In genomic region chr19:45876161-45876410, GRCh38 we compare ENCODE assay signal across 13 cellular contexts. TPM values are rescaled to one million over a fixed set of nuclear protein-coding genes. Genes with fewer than 3 reads are reported as not detected.
DNase-seq lines count a peak whose midpoint lies in the region; ATAC-seq and TF ChIP-seq lines count a peak whose summit lies in the region.
"Had no signal": no experiment of that assay in that cellular context is flagged by ENCODE, and none has a peak within 500 bp of the region (broad histone marks: within the 10 kb centered on the region; RNA-seq: fewer than 3 reads in every experiment).

No MANE protein-coding gene starts in this region.

- peaks cover 19% of the 10 kb centered on the region for H3K27me3 Mint-ChIP-seq in GM23338 (ENCODE audit: insufficient read depth, low read depth, poor library complexity)
- H3K27me3 Mint-ChIP-seq in central memory CD8-positive, alpha-beta T cell, result peaks cover 40% of the 10 kb centered on the region
- peaks cover 14 to 19% of the 10 kb centered on the region in 2 donors for H3K27me3 Mint-ChIP-seq in natural killer cell treated with Interleukin-12 subunit alpha and Interleukin-12 subunit beta and Interleukin-15 and Interleukin-18, amount 100 ng/mL, for 72 hours

- H3K36me3 Mint-ChIP-seq in GM23338 (ENCODE audit: low read depth), result peaks cover 17% of the 10 kb centered on the region
- no peaks in the 10 kb centered on the region for H3K36me3 Mint-ChIP-seq in central memory CD8-positive, alpha-beta T cell (ENCODE audit: insufficient read depth)
- no peaks in the 10 kb centered on the region for H3K36me3 Mint-ChIP-seq in natural killer cell treated with Interleukin-12 subunit alpha and Interleukin-12 subunit beta and Interleukin-15 and Interleukin-18, amount 100 ng/mL, for 72 hours

- peaks cover 42% of the 10 kb centered on the region for H3K4me1 Mint-ChIP-seq in GM23338
- peaks cover 8% of the 10 kb centered on the region for H3K4me1 Mint-ChIP-seq in central memory CD8-positive, alpha-beta T cell
- H3K4me1 Mint-ChIP-seq in natural killer cell treated with Interleukin-12 subunit alpha and Interleukin-12 subunit beta and Interleukin-15 and Interleukin-18, amount 100 ng/mL, for 72 hours (ENCODE audit: low read depth in 2 of 2), result peaks cover 13 to 19% of the 10 kb centered on the region in 2 donors

- H4K20me1 ChIP-seq in GM23338 (replicated peaks; ENCODE audit: insufficient read depth) (no peaks in the 10 kb centered on the region; the same call in 1 of the 2 replicates), MM.1S (ENCODE audit: insufficient read depth, low read length) (no peaks in the 10 kb centered on the region)

- H3K27ac Mint-ChIP-seq in GM23338, result peak overlapping the region; percentile 10
- H3K27ac Mint-ChIP-seq in central memory CD8-positive, alpha-beta T cell (ENCODE audit: low read depth), result peak overlapping the region; percentile 9
- H3K27ac Mint-ChIP-seq in natural killer cell treated with Interleukin-12 subunit alpha and Interleukin-12 subunit beta and Interleukin-15 and Interleukin-18, amount 100 ng/mL, for 72 hours, result peak overlapping the region; percentile 45 to 63

- H3K4me3 ChIP-seq in AG04450 (ENCODE audit: low read depth, low read length) (no peak overlapping the region), GM23338 (peak overlapping the region; percentile 62), MM.1S (ENCODE audit: low read length) (no peak overlapping the region)
- H3K4me3 ChIP-seq: SJSA1 had no signal

- H3K36me3 ChIP-seq in GM23338 (ENCODE audit: insufficient read depth), result no peaks in the 10 kb centered on the region
- H3K36me3 ChIP-seq in MM.1S (replicated peaks; ENCODE audit: insufficient read depth, low read length), result no peaks in the 10 kb centered on the region
- H3K36me3 ChIP-seq: SJSA1 had no signal

- H3K4me1 ChIP-seq in GM23338 (ENCODE audit: insufficient read depth) (peaks cover 9% of the 10 kb centered on the region), MM.1S (ENCODE audit: low read length) (peaks cover 1% of the 10 kb centered on the region; the same call in 1 of the 2 replicates)

- H3K9ac ChIP-seq in MM.1S (ENCODE audit: low read length), result no peak overlapping the region

- peak overlapping the region; percentile 90 for H3K4me2 ChIP-seq in GM23338
- H3K4me2 ChIP-seq in MM.1S (ENCODE audit: low read depth, low read length), result no peak overlapping the region

- no peaks in the 10 kb centered on the region for H3K9me3 Mint-ChIP-seq in GM23338
- H3K9me3 Mint-ChIP-seq in central memory CD8-positive, alpha-beta T cell, result no peaks in the 10 kb centered on the region
- no peaks in the 10 kb centered on the region for H3K9me3 Mint-ChIP-seq in natural killer cell treated with Interleukin-12 subunit alpha and Interleukin-12 subunit beta and Interleukin-15 and Interleukin-18, amount 100 ng/mL, for 72 hours

- H3K9me3 ChIP-seq in AG04450 (ENCODE audit: control insufficient read depth, insufficient read depth, low read length) (no peaks in the 10 kb centered on the region; the same call in 1 of the 2 replicates), MM.1S (replicated peaks; ENCODE audit: insufficient read depth, low read length) (no peaks in the 10 kb centered on the region)
- H3K9me3 ChIP-seq: SJSA1 had no signal

- POLR2A ChIA-PET in AG04450 (lab: Yijun Ruan, JAX), result no interaction called here

- H3F3A ChIP-seq in GM23338 (replicated peaks; ENCODE audit: low read depth), result peaks cover 13% of the 10 kb centered on the region; the same call in 1 of the 2 replicates
- H3F3A ChIP-seq in MM.1S (ENCODE audit: insufficient read depth, low read length), result no peaks in the 10 kb centered on the region

- peak overlapping the region; percentile 69 for H3K4me3 Mint-ChIP-seq in GM23338
- no peak overlapping the region for H3K4me3 Mint-ChIP-seq in central memory CD8-positive, alpha-beta T cell
- peak overlapping the region; percentile 51 for H3K4me3 Mint-ChIP-seq in natural killer cell treated with Interleukin-12 subunit alpha and Interleukin-12 subunit beta and Interleukin-15 and Interleukin-18, amount 100 ng/mL, for 72 hours

- H3K9me2 ChIP-seq in GM23338 (ENCODE audit: insufficient read depth) (0 out of 2 replicates have a peak, but pooled peaks cover 4% of the 10 kb centered on the region), MM.1S (replicated peaks; ENCODE audit: insufficient read depth, low read length) (no peaks in the 10 kb centered on the region)

- ATAC-seq in GM23338 (no peak; the same call in 2 of the 3 replicates), HG03469 (IDR thresholded peaks at IDR 0.05; ENCODE audit: unreplicated experiment) (no peak)
- ATAC-seq in central memory CD8-positive, alpha-beta T cell (replicated peaks; ENCODE audit: extremely low read depth, poor library complexity, severe bottlenecking), result no peak
- ATAC-seq in natural killer cell treated with Interleukin-12 subunit alpha and Interleukin-12 subunit beta and Interleukin-15 and Interleukin-18, amount 100 ng/mL, for 72 hours, result peak; percentile 19 to 49

- H3K79me2 ChIP-seq in GM23338 (replicated peaks; ENCODE audit: insufficient read depth) (no peaks in the 10 kb centered on the region), MM.1S (ENCODE audit: low read length) (no peaks in the 10 kb centered on the region)

- peak overlapping the region; percentile 39 for H3K27ac ChIP-seq in AG04450 (ENCODE audit: low read depth, low read length)
- peak overlapping the region; percentile 66; the same call in 1 of the 2 replicates for H3K27ac ChIP-seq in GM23338 (ENCODE audit: low read depth)
- H3K27ac ChIP-seq in MM.1S (ENCODE audit: low read length), result no peak overlapping the region
- H3K27ac ChIP-seq: SJSA1 had no signal

- DNase-seq in AG04450 (ENCODE audit: low read depth, low spot score) (no peak), GM23338 (ENCODE audit: low spot score) (no peak), NCI-H2107 treated with DMSO at 0.1 percent for 48 hours (lab: John Stamatoyannopoulos, UW; ENCODE audit: unreplicated experiment) (no peak), hepatic stellate cell (ENCODE audit: low spot score) (no peak), MM.1S (no peak)
- DNase-seq in central memory CD8-positive, alpha-beta T cell (ENCODE audit: low spot score in 2 of 2), result no peak
- DNase-seq in natural killer cell treated with Interleukin-12 subunit alpha and Interleukin-12 subunit beta and Interleukin-15 and Interleukin-18, amount 100 ng/mL, for 72 hours (ENCODE audit: low spot score), result no peak
- DNase-seq: activated CD8-positive, alpha-beta memory T cell treated with anti-CD3 and anti-CD28 coated beads, Interleukin-2, amount 50 U/mL, for 4 hours had no signal

- H2AFZ ChIP-seq in GM23338, result peak overlapping the region; percentile 90
- no peak overlapping the region for H2AFZ ChIP-seq in MM.1S (ENCODE audit: low read length)

- TF ChIP-seq CTCF in AG04450 (IDR thresholded peaks at IDR 0.05; ENCODE audit: low read depth, low read length) (no peak), GM23338 (conservative IDR thresholded peaks at IDR 0.05; ENCODE audit: low read depth in 2 of 2) (no peak), MM.1S (IDR thresholded peaks at IDR 0.05; ENCODE audit: low read length) (no peak)

- CTCF ChIA-PET in AG04450 (lab: Charles Lee), result interaction anchor here (1.0 kb wide), 2 partner anchors 12 to 59 kb away, joined by 3 to 9 read pairs; partner anchors contain the start of gene FOXA3

- H3K27me3 ChIP-seq in AG04450 (ENCODE audit: control insufficient read depth, insufficient read depth, low read length) (peaks cover 6% of the 10 kb centered on the region), GM23338 (ENCODE audit: insufficient read depth) (no peaks in the 10 kb centered on the region), MM.1S (replicated peaks; ENCODE audit: insufficient read depth, low read length) (peaks cover 64% of the 10 kb centered on the region)

TF ChIP-seq in GM23338, 12 proteins besides CTCF, POLR2A, EP300 and RAD21 (continues in another document):
- TF ChIP-seq STAT1 (IDR thresholded peaks at IDR 0.05; ENCODE audit: unreplicated experiment) (no peak), NANOG (IDR thresholded peaks at IDR 0.05; ENCODE audit: borderline replicate concordance) (no peak), POLR2AphosphoS5 (IDR thresholded peaks at IDR 0.05; ENCODE audit: low read depth) (no peak), EZH2 (IDR thresholded peaks at IDR 0.05; ENCODE audit: low read depth, unreplicated experiment) (no peak), ZNF331 (CRISPR knock-in tag; IDR thresholded peaks at IDR 0.05; ENCODE audit: low read depth) (no peak)

RNA-seq across cellular contexts. Expression of gene IRF2BP1, which starts 9.9 kb away (rescaled TPM):
- polyA plus RNA-seq in AG04450 (2011; rRNA removed), result 5.0 and 6.5 TPM in 2 replicates
- polyA minus RNA-seq in AG04450 (2011; rRNA and poly(A)+ RNA removed), result 5.9 and 7.0 TPM in 2 replicates
- 36.0 and 41.6 TPM in 2 replicates for total RNA-seq in GM23338 (2014; rRNA removed; shearing (Covaris generic))
- 9.7 and 10.4 TPM in 2 replicates for polyA plus RNA-seq in GM23338 (2016; fragmentation: Nextera tagmentation; extraction: Ambion mirVana)
- 10 to 100 TPM; 14.5 to 18.2 TPM for total RNA-seq in natural killer cell treated with Interleukin-12 subunit alpha and Interleukin-12 subunit beta and Interleukin-15 and Interleukin-18, amount 100 ng/mL, for 72 hours

RNA-seq across cellular contexts. Expression of gene FOXA3, which starts 12.0 kb away (rescaled TPM):
- polyA plus RNA-seq in AG04450 (2011; rRNA removed) (not detected in 2 replicates), GM23338 (2016; fragmentation: Nextera tagmentation; extraction: Ambion mirVana) (11.1 and 11.7 TPM in 2 replicates)
- polyA minus RNA-seq in AG04450 (2011; rRNA and poly(A)+ RNA removed), result not detected in 2 replicates
- total RNA-seq in GM23338 (2014; rRNA removed; shearing (Covaris generic)), result 15.1 and 17.5 TPM in 2 replicates
- under 1 TPM in 1 of 2 donors, not detected in 1; 0.19 TPM for total RNA-seq in natural killer cell treated with Interleukin-12 subunit alpha and Interleukin-12 subunit beta and Interleukin-15 and Interleukin-18, amount 100 ng/mL, for 72 hours
- total RNA-seq: dermis blood vessel endothelial cell, SJSA1, subcutaneous adipose tissue had no signal

RNA-seq across cellular contexts. Expression of gene SYMPK, which starts 13.1 kb away (rescaled TPM):
- polyA plus RNA-seq in AG04450 (2011; rRNA removed) (54.3 and 63.1 TPM in 2 replicates), GM23338 (2016; fragmentation: Nextera tagmentation; extraction: Ambion mirVana) (33.9 and 36.8 TPM in 2 replicates)
- 71.8 and 83.3 TPM in 2 replicates for polyA minus RNA-seq in AG04450 (2011; rRNA and poly(A)+ RNA removed)
- 64.0 and 82.1 TPM in 2 replicates for total RNA-seq in GM23338 (2014; rRNA removed; shearing (Covaris generic))
- total RNA-seq in natural killer cell treated with Interleukin-12 subunit alpha and Interleukin-12 subunit beta and Interleukin-15 and Interleukin-18, amount 100 ng/mL, for 72 hours, result 100 to 1,000 TPM; 107 to 217 TPM

RNA-seq across cellular contexts. Expression of gene MYPOP, which starts 26.3 kb away (rescaled TPM):
- polyA plus RNA-seq in AG04450 (2011; rRNA removed), result 1.4 and 1.6 TPM in 2 replicates
- polyA minus RNA-seq in AG04450 (2011; rRNA and poly(A)+ RNA removed), result 0.70 and 1.4 TPM in 2 replicates
- 6.9 and 7.9 TPM in 2 replicates for total RNA-seq in GM23338 (2014; rRNA removed; shearing (Covaris generic))
- polyA plus RNA-seq in GM23338 (2016; fragmentation: Nextera tagmentation; extraction: Ambion mirVana), result 2.7 and 3.0 TPM in 2 replicates
- 10 to 100 TPM; 10.6 to 14.9 TPM for total RNA-seq in natural killer cell treated with Interleukin-12 subunit alpha and Interleukin-12 subunit beta and Interleukin-15 and Interleukin-18, amount 100 ng/mL, for 72 hours

RNA-seq across cellular contexts. Expression of gene NANOS2, which starts 38.5 kb away (rescaled TPM):
- polyA plus RNA-seq in AG04450 (2011; rRNA removed) (not detected in 2 replicates), GM23338 (2016; fragmentation: Nextera tagmentation; extraction: Ambion mirVana) (0.11 TPM in 1 of 2 replicates, not detected in the other)
- polyA minus RNA-seq in AG04450 (2011; rRNA and poly(A)+ RNA removed), result not detected in 2 replicates
- total RNA-seq in GM23338 (2014; rRNA removed; shearing (Covaris generic)), result 0.14 TPM in 1 of 2 replicates, not detected in the other
- total RNA-seq in natural killer cell treated with Interleukin-12 subunit alpha and Interleukin-12 subunit beta and Interleukin-15 and Interleukin-18, amount 100 ng/mL, for 72 hours, result not detected
- total RNA-seq: dermis blood vessel endothelial cell, HT1080, SJSA1, subcutaneous adipose tissue had no signal

Comparison
In these comparisons a context has a peak if more than half of its experiments do, and no peak if none do; other contexts are left out.
1. ATAC-seq: peak in natural killer cell treated with Interleukin-12 subunit alpha and Interleukin-12 subunit beta and Interleukin-15 and Interleukin-18, amount 100 ng/mL, for 72 hours (2 of 2); none in GM23338 (single experiment), central memory CD8-positive, alpha-beta T cell (single experiment) and HG03469 (single experiment).
2. RNA of gene FOXA3, which starts 12.0 kb away (total RNA-seq): 15.1 to 17.5 TPM in GM23338; 0.19 TPM in natural killer cell treated with Interleukin-12 subunit alpha and Interleukin-12 subunit beta and Interleukin-15 and Interleukin-18, amount 100 ng/mL, for 72 hours; every median in the first group is over 10 times any median in the second.
3. Peak in every context shown above with its lines, with median percentiles within 50 percentile points of each other: H3K27ac Mint-ChIP-seq.